ENCODE assay signal across 18 cellular contexts in genomic region chr6:40881501-40881900, GRCh38.
"Had no signal": no experiment of that assay in that cellular context is flagged by ENCODE, and none has a peak within 500 bp of the region (broad histone marks: within the 10 kb centered on the region; RNA-seq: fewer than 3 reads in every experiment).

No MANE protein-coding gene starts in this region.

- H3K36me3 ChIP-seq: breast epithelium, esophagus squamous epithelium, pancreas, spleen had no signal

- H3K4me1 ChIP-seq: breast epithelium, left ventricle myocardium inferior, spleen, testis had no signal

- DNase-seq: activated CD4-positive, alpha-beta T cell treated with anti-CD3 and anti-CD28 coated beads, Interleukin-2, amount 50 U/mL, for 1 hour; activated CD4-positive, CD25-positive, alpha-beta regulatory T cell; activated naive CD4-positive, alpha-beta T cell treated with anti-CD3 and anti-CD28 coated beads for 36 hours; activated naive CD8-positive, alpha-beta T cell treated with anti-CD3 and anti-CD28 coated beads, Interleukin-2, amount 50 U/mL, for 24 hours; activated T-cell treated with anti-CD3 and anti-CD28 coated beads, Interleukin-2, amount 50 U/mL, for 1 hour; aorta; cerebellar nuclear complex; effector CD8-positive, alpha-beta T cell; esophagus squamous epithelium; hippocampal formation; left ventricle myocardium inferior; naive thymus-derived CD4-positive, alpha-beta T cell; pancreas; spleen; stimulated activated naive CD8-positive, alpha-beta T cell treated with anti-CD3 and anti-CD28 coated beads, Interleukin-15, amount 100 ng/mL, for 72 hours; testis had no signal

- ATAC-seq: activated naive CD8-positive, alpha-beta T cell treated with anti-CD3 and anti-CD28 coated beads, Interleukin-2, amount 50 U/mL, for 24 hours; naive thymus-derived CD4-positive, alpha-beta T cell; sciatic nerve; stimulated activated naive CD8-positive, alpha-beta T cell treated with anti-CD3 and anti-CD28 coated beads, Interleukin-15, amount 100 ng/mL, for 72 hours had no signal

- H3K27ac ChIP-seq: breast epithelium, esophagus squamous epithelium, left ventricle myocardium inferior, pancreas, spleen, testis had no signal

- H3K9me3 ChIP-seq: breast epithelium, esophagus squamous epithelium, pancreas, testis had no signal

- H3K4me3 ChIP-seq: breast epithelium, esophagus squamous epithelium, left ventricle myocardium inferior, pancreas, spleen, testis had no signal

- H3K27me3 ChIP-seq: breast epithelium, esophagus squamous epithelium, pancreas, testis had no signal
